2 cellular contexts compared by ENCODE assay signal in genomic region chr9:3825724-3826123, GRCh38.
TF ChIP-seq lines count a peak whose summit lies in the region.

No MANE protein-coding gene starts in this region.

TF ChIP-seq in SK-N-SH, 30 proteins besides CTCF, POLR2A, EP300 and RAD21 (continued from another document):
- TF ChIP-seq IRF3 (IDR thresholded peaks at IDR 0.05; ENCODE audit: low read depth, low read length), result no peak
- TF ChIP-seq, protein P1, sequence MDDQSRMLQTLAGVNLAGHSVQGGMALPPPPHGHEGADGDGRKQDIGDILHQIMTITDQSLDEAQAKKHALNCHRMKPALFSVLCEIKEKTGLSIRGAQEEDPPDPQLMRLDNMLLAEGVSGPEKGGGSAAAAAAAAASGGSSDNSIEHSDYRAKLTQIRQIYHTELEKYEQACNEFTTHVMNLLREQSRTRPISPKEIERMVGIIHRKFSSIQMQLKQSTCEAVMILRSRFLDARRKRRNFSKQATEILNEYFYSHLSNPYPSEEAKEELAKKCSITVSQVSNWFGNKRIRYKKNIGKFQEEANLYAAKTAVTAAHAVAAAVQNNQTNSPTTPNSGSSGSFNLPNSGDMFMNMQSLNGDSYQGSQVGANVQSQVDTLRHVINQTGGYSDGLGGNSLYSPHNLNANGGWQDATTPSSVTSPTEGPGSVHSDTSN (IDR thresholded peaks at IDR 0.05), result no peak
- no peak for TF ChIP-seq RXRA (IDR thresholded peaks at IDR 0.05; ENCODE audit: borderline replicate concordance, low read depth)
- no peak for TF ChIP-seq POLR2AphosphoS5 (IDR thresholded peaks at IDR 0.05; ENCODE audit: low read depth, low read length)
- no peak for TF ChIP-seq NFIC (IDR thresholded peaks at IDR 0.05; ENCODE audit: borderline replicate concordance)
- TF ChIP-seq GATA2 (CRISPR knock-in tag; IDR thresholded peaks at IDR 0.05), result peak; percentile 29; the same call in 1 of the 2 replicates
- TF ChIP-seq NRF1 (IDR thresholded peaks at IDR 0.05; ENCODE audit: low read depth, low read length), result no peak

TF ChIP-seq in SK-N-SH treated with all-trans-retinoic acid at 6 μM for 48 hours, 23 proteins besides CTCF, POLR2A, EP300 and RAD21 (continued from another document):
- TF ChIP-seq, protein P2, sequence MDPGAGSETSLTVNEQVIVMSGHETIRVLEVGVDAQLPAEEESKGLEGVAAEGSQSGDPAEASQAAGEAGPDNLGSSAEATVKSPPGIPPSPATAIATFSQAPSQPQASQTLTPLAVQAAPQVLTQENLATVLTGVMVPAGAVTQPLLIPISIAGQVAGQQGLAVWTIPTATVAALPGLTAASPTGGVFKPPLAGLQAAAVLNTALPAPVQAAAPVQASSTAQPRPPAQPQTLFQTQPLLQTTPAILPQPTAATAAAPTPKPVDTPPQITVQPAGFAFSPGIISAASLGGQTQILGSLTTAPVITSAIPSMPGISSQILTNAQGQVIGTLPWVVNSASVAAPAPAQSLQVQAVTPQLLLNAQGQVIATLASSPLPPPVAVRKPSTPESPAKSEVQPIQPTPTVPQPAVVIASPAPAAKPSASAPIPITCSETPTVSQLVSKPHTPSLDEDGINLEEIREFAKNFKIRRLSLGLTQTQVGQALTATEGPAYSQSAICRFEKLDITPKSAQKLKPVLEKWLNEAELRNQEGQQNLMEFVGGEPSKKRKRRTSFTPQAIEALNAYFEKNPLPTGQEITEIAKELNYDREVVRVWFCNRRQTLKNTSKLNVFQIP (CRISPR knock-in tag; IDR thresholded peaks at IDR 0.05; ENCODE audit: borderline replicate concordance, low read depth), result no peak
- TF ChIP-seq TOX (CRISPR knock-in tag; IDR thresholded peaks at IDR 0.05; ENCODE audit: borderline replicate concordance) (no peak), RARB (CRISPR knock-in tag; IDR thresholded peaks at IDR 0.05) (no peak), TCF4 (CRISPR knock-in tag; IDR thresholded peaks at IDR 0.05; ENCODE audit: borderline replicate concordance) (no peak)
- TF ChIP-seq, protein P3, sequence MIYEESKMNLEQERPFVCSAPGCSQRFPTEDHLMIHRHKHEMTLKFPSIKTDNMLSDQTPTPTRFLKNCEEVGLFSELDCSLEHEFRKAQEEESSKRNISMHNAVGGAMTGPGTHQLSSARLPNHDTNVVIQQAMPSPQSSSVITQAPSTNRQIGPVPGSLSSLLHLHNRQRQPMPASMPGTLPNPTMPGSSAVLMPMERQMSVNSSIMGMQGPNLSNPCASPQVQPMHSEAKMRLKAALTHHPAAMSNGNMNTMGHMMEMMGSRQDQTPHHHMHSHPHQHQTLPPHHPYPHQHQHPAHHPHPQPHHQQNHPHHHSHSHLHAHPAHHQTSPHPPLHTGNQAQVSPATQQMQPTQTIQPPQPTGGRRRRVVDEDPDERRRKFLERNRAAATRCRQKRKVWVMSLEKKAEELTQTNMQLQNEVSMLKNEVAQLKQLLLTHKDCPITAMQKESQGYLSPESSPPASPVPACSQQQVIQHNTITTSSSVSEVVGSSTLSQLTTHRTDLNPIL (CRISPR knock-in tag; IDR thresholded peaks at IDR 0.05; ENCODE audit: low read depth), result no peak
TF ChIP-seq in SK-N-SH treated with all-trans-retinoic acid at 6 μM for 48 hours: peak in this region for 0.
